Comparison of ENCODE assay signal across 1 cellular context in genomic region chr2:241872313-241872642, GRCh38.
TF ChIP-seq lines count a peak whose summit lies in the region.

No MANE protein-coding gene starts in this region.

TF ChIP-seq in HepG2, 621 proteins besides CTCF, POLR2A, EP300 and RAD21:
- no peak for TF ChIP-seq PAX8 (CRISPR knock-in tag; IDR thresholded peaks at IDR 0.05; ENCODE audit: borderline replicate concordance)
- peak; percentile 21 for TF ChIP-seq STAG1 (CRISPR knock-in tag; IDR thresholded peaks at IDR 0.05)
- TF ChIP-seq ZNF687 (CRISPR knock-in tag; IDR thresholded peaks at IDR 0.05): 0 out of 2 replicates have a peak, but pooled peaks have one; percentile 17
